ENCODE assay signal across 22 cellular contexts in genomic region chr4:89288430-89288829, GRCh38. TPM values are rescaled to one million over a fixed set of nuclear protein-coding genes. Genes with fewer than 3 reads are reported as not detected.
DNase-seq lines count a peak whose midpoint lies in the region; ATAC-seq and TF ChIP-seq lines count a peak whose summit lies in the region.
"Had no signal": no experiment of that assay in that cellular context is flagged by ENCODE, and none has a peak within 500 bp of the region (broad histone marks: within the 10 kb centered on the region; RNA-seq: fewer than 3 reads in every experiment).

No MANE protein-coding gene starts in this region.

- H3K27ac Mint-ChIP-seq in activated CD4-positive, alpha-beta T cell treated with anti-CD3 and anti-CD28 coated beads for 36 hours = peak overlapping the region; percentile 94
- H3K27ac Mint-ChIP-seq in natural killer cell treated with Interleukin-12 subunit alpha and Interleukin-12 subunit beta and Interleukin-15 and Interleukin-18, amount 100 ng/mL, for 72 hours = peak overlapping the region in 1 of 2 donors; percentile 95
- peak overlapping the region in 1 of 2 donors; percentile 96 for H3K27ac Mint-ChIP-seq in natural killer cell
- no peak overlapping the region for H3K27ac Mint-ChIP-seq in effector memory CD8-positive, alpha-beta T cell

- H3K9me3 ChIP-seq in esophagus muscularis mucosa = no peaks in the 10 kb centered on the region
- H3K9me3 ChIP-seq: ovary, right lobe of liver, upper lobe of left lung had no signal

- DNase-seq in activated CD4-positive, alpha-beta T cell treated with anti-CD3 and anti-CD28 coated beads for 36 hours = no peak
- no peak for DNase-seq in activated CD4-positive, alpha-beta T cell treated with anti-CD3 and anti-CD28 coated beads, Interleukin-2, amount 50 U/mL, for 1 hour
- DNase-seq in natural killer cell treated with Interleukin-12 subunit alpha and Interleukin-12 subunit beta and Interleukin-15 and Interleukin-18, amount 100 ng/mL, for 72 hours (ENCODE audit: low spot score) = no peak
- no peak for DNase-seq in natural killer cell
- no peak for DNase-seq in effector memory CD8-positive, alpha-beta T cell
- no peak for DNase-seq in NOMO-1 treated with dmso at 0.1 percent for 144 hours (lab: John Stamatoyannopoulos, UW; ENCODE audit: unreplicated experiment)
- DNase-seq in esophagus muscularis mucosa (ENCODE audit: extremely low spot score) = no peak
- DNase-seq: activated CD4-positive, alpha-beta T cell treated with anti-CD3 and anti-CD28 coated beads, Interleukin-2, amount 50 U/mL, for 48 hours; activated effector memory CD4-positive, alpha-beta T cell treated with anti-CD3 and anti-CD28 coated beads, Interleukin-2, amount 50 U/mL, for 16 hours; DMS 273 treated with DMSO at 0.1 percent for 48 hours; islet precursor cell; mammary epithelial cell; MV-4-11; NCI-H1694 treated with DMSO at 0.1 percent for 48 hours; NCI-H345; ovary; right lobe of liver; upper lobe of left lung had no signal

- POLR2A ChIA-PET in activated CD4-positive, alpha-beta T cell treated with anti-CD3 and anti-CD28 coated beads for 36 hours (lab: Charles Lee) = interaction anchor here (0.6 kb wide), 1 partner anchor 46 kb away, joined by 3 read pairs; no protein-coding TSS in a partner anchor

- H3K36me3 ChIP-seq in esophagus muscularis mucosa = no peaks in the 10 kb centered on the region
- H3K36me3 ChIP-seq: BLaER1, ovary, right lobe of liver, upper lobe of left lung had no signal

- TF ChIP-seq CTCF in natural killer cell (IDR thresholded peaks at IDR 0.05) (no peak), esophagus muscularis mucosa (IDR thresholded peaks at IDR 0.05) (no peak)

- CTCF ChIA-PET in activated CD4-positive, alpha-beta T cell treated with anti-CD3 and anti-CD28 coated beads for 36 hours (lab: Charles Lee) = interaction anchor here (0.9 to 2.2 kb wide), 3 partner anchors 10 to 29 kb away, joined by 3 to 7 read pairs (median 3); no protein-coding TSS in a partner anchor

- WGBS in esophagus muscularis mucosa = 92% methylated on average over 2 of the region's 2 CpGs

- peaks cover 11% of the 10 kb centered on the region for H3K36me3 Mint-ChIP-seq in activated CD4-positive, alpha-beta T cell treated with anti-CD3 and anti-CD28 coated beads for 36 hours (ENCODE audit: low read depth)
- H3K36me3 Mint-ChIP-seq in natural killer cell treated with Interleukin-12 subunit alpha and Interleukin-12 subunit beta and Interleukin-15 and Interleukin-18, amount 100 ng/mL, for 72 hours = peaks cover 14% of the 10 kb centered on the region
- no peaks in the 10 kb centered on the region for H3K36me3 Mint-ChIP-seq in natural killer cell
- H3K36me3 Mint-ChIP-seq in effector memory CD8-positive, alpha-beta T cell (ENCODE audit: insufficient read depth) = peaks cover 51% of the 10 kb centered on the region

- H3K9me3 Mint-ChIP-seq in activated CD4-positive, alpha-beta T cell treated with anti-CD3 and anti-CD28 coated beads for 36 hours (ENCODE audit: low read depth) = peaks cover 2% of the 10 kb centered on the region
- H3K9me3 Mint-ChIP-seq in natural killer cell treated with Interleukin-12 subunit alpha and Interleukin-12 subunit beta and Interleukin-15 and Interleukin-18, amount 100 ng/mL, for 72 hours = peaks cover 3% of the 10 kb centered on the region
- H3K9me3 Mint-ChIP-seq in natural killer cell = peaks cover 0 to 2% of the 10 kb centered on the region in 2 donors
- H3K9me3 Mint-ChIP-seq in effector memory CD8-positive, alpha-beta T cell = no peaks in the 10 kb centered on the region

- H3K4me3 ChIP-seq in esophagus muscularis mucosa = no peak overlapping the region
- H3K4me3 ChIP-seq: BLaER1, K562, ovary, right lobe of liver, upper lobe of left lung had no signal

- no peak for TF ChIP-seq EP300 in esophagus muscularis mucosa (IDR thresholded peaks at IDR 0.05)

- peaks cover 0 to 19% (median 3%) of the 10 kb centered on the region in 4 donors for H3K4me1 ChIP-seq in esophagus muscularis mucosa

- no peaks in the 10 kb centered on the region for H3K27me3 ChIP-seq in esophagus muscularis mucosa
- H3K27me3 ChIP-seq: BLaER1, ovary, right lobe of liver, upper lobe of left lung had no signal

- H3K27ac ChIP-seq in esophagus muscularis mucosa (replicated peaks in 1 of 4) = no peak overlapping the region
- H3K27ac ChIP-seq: BLaER1, ovary, right lobe of liver had no signal

- TF ChIP-seq POLR2A in esophagus muscularis mucosa (IDR thresholded peaks at IDR 0.05; ENCODE audit: low read depth) = no peak

- peak overlapping the region; percentile 67 for H3K4me3 Mint-ChIP-seq in activated CD4-positive, alpha-beta T cell treated with anti-CD3 and anti-CD28 coated beads for 36 hours
- peak overlapping the region; percentile 85 for H3K4me3 Mint-ChIP-seq in natural killer cell treated with Interleukin-12 subunit alpha and Interleukin-12 subunit beta and Interleukin-15 and Interleukin-18, amount 100 ng/mL, for 72 hours
- no peak overlapping the region for H3K4me3 Mint-ChIP-seq in natural killer cell
- peak overlapping the region; percentile 69 to 76 for H3K4me3 Mint-ChIP-seq in effector memory CD8-positive, alpha-beta T cell

- H3K4me1 Mint-ChIP-seq in activated CD4-positive, alpha-beta T cell treated with anti-CD3 and anti-CD28 coated beads for 36 hours = peaks cover 95% of the 10 kb centered on the region
- H3K4me1 Mint-ChIP-seq in natural killer cell treated with Interleukin-12 subunit alpha and Interleukin-12 subunit beta and Interleukin-15 and Interleukin-18, amount 100 ng/mL, for 72 hours (ENCODE audit: low read depth in 2 of 2) = peaks cover 78 to 86% of the 10 kb centered on the region in 2 donors
- H3K4me1 Mint-ChIP-seq in natural killer cell = peaks cover 93 to 98% of the 10 kb centered on the region in 2 donors
- peaks cover 74 to 88% of the 10 kb centered on the region in 2 donors for H3K4me1 Mint-ChIP-seq in effector memory CD8-positive, alpha-beta T cell (ENCODE audit: low read depth in 2 of 2)

- ATAC-seq in activated CD4-positive, alpha-beta T cell treated with anti-CD3 and anti-CD28 coated beads for 36 hours = no peak
- no peak for ATAC-seq in natural killer cell treated with Interleukin-12 subunit alpha and Interleukin-12 subunit beta and Interleukin-15 and Interleukin-18, amount 100 ng/mL, for 72 hours
- ATAC-seq in natural killer cell = no peak
- ATAC-seq in effector memory CD8-positive, alpha-beta T cell (replicated peaks) = no peak
- no peak for ATAC-seq in HG02623 (IDR thresholded peaks at IDR 0.05; ENCODE audit: unreplicated experiment)
- ATAC-seq: K562, right lobe of liver had no signal

- H3K27me3 Mint-ChIP-seq in activated CD4-positive, alpha-beta T cell treated with anti-CD3 and anti-CD28 coated beads for 36 hours = no peaks in the 10 kb centered on the region
- H3K27me3 Mint-ChIP-seq in natural killer cell treated with Interleukin-12 subunit alpha and Interleukin-12 subunit beta and Interleukin-15 and Interleukin-18, amount 100 ng/mL, for 72 hours = no peaks in the 10 kb centered on the region
- H3K27me3 Mint-ChIP-seq in natural killer cell (ENCODE audit: low read depth in 2 of 2) = no peaks in the 10 kb centered on the region
- no peaks in the 10 kb centered on the region for H3K27me3 Mint-ChIP-seq in effector memory CD8-positive, alpha-beta T cell

- intact Hi-C loops in activated CD4-positive, alpha-beta T cell treated with anti-CD3 and anti-CD28 coated beads for 36 hours (cut with DNase I, micrococcal nuclease) = loop anchor here (2.0 kb wide), 2 partner anchors 18 to 34 kb away; partner anchors contain the start of gene GPRIN3 (in 1 of the 2)
- intact Hi-C loops in natural killer cell (cut with micrococcal nuclease) (no loop called here), esophagus muscularis mucosa (cut with DNase I) (no loop called here)

RNA-seq across cellular contexts. Expression of gene GPRIN3, which starts 19.2 kb away (rescaled TPM):
- 10 to 100 TPM; 10.5 to 12.2 TPM for total RNA-seq in activated CD4-positive, alpha-beta T cell treated with anti-CD3 and anti-CD28 coated beads for 36 hours
- total RNA-seq in natural killer cell treated with Interleukin-12 subunit alpha and Interleukin-12 subunit beta and Interleukin-15 and Interleukin-18, amount 100 ng/mL, for 72 hours = 10 to 100 TPM; 11.6 to 24.0 TPM
- total RNA-seq in natural killer cell (10 to 100 TPM; 48.3 to 50.7 (median 48.5) TPM), esophagus muscularis mucosa (1 to 10 TPM; 2.5 to 3.6 (median 2.8) TPM)
- total RNA-seq: RPMI7951 had no signal

Comparison
In these comparisons a context has a peak if more than half of its experiments do, and no peak if none do; other contexts are left out.
1. intact Hi-C loops: an anchor here in activated CD4-positive, alpha-beta T cell treated with anti-CD3 and anti-CD28 coated beads for 36 hours (2.0 kb wide); none called in natural killer cell and esophagus muscularis mucosa.